In the genomic region with DNA sequence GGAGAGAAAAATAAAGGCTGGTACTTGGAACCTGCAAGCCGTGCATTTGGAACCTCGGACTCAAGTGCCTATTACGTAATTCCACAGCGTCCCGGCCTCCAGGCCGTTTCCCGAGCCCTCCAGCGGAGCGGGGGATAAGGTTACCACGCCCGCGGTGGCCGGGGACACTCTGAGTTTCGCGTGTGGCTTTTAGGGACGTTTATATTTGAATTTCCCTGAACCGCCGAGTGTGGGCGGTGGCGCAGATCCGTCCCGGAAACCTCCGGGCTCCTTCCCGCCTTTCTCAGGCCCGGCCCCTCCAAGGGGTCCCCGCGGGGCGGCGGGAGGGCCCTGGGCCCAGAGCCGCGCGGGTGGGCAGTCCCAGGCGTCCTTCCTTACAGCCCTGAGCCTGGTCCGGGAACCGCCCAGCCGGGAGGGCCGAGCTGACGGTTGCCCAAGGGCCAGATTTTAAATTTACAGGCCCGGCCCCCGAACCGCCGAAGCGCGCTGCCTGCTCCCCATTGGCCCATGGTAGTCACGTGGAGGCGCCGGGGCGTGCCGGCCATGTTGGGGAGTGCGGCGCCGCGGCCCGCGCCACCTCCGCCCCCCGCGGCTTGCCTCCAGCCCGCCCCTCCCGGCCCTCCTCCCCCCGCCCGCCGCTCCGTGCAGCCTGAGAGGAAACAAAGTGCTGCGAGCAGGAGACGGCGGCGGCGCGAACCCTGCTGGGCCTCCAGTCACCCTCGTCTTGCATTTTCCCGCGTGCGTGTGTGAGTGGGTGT, we compare ENCODE assay signal across 1 cellular context.
TF ChIP-seq lines count a peak whose summit lies in the region.

A gene with protein sequence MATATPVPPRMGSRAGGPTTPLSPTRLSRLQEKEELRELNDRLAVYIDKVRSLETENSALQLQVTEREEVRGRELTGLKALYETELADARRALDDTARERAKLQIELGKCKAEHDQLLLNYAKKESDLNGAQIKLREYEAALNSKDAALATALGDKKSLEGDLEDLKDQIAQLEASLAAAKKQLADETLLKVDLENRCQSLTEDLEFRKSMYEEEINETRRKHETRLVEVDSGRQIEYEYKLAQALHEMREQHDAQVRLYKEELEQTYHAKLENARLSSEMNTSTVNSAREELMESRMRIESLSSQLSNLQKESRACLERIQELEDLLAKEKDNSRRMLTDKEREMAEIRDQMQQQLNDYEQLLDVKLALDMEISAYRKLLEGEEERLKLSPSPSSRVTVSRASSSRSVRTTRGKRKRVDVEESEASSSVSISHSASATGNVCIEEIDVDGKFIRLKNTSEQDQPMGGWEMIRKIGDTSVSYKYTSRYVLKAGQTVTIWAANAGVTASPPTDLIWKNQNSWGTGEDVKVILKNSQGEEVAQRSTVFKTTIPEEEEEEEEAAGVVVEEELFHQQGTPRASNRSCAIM (plus strand): TSS at position 638 of the 758 bp plus-strand sequence. CDS start 373 bp downstream, outside the sequence.

TF ChIP-seq in HEK293, 187 proteins besides CTCF, POLR2A, EP300 and RAD21 (continued from another document and continues in another):
- TF ChIP-seq, protein P1, sequence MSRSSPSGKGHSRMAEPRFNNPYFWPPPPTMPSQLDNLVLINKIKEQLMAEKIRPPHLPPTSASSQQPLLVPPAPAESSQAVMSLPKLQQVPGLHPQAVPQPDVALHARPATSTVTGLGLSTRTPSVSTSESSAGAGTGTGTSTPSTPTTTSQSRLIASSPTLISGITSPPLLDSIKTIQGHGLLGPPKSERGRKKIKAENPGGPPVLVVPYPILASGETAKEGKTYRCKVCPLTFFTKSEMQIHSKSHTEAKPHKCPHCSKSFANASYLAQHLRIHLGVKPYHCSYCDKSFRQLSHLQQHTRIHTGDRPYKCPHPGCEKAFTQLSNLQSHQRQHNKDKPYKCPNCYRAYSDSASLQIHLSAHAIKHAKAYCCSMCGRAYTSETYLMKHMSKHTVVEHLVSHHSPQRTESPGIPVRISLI (tag by site-specific recombination; IDR thresholded peaks at IDR 0.05) = no peak
- TF ChIP-seq ZXDB (tag by site-specific recombination; IDR thresholded peaks at IDR 0.05) = peak; percentile 95
- TF ChIP-seq, protein P2, sequence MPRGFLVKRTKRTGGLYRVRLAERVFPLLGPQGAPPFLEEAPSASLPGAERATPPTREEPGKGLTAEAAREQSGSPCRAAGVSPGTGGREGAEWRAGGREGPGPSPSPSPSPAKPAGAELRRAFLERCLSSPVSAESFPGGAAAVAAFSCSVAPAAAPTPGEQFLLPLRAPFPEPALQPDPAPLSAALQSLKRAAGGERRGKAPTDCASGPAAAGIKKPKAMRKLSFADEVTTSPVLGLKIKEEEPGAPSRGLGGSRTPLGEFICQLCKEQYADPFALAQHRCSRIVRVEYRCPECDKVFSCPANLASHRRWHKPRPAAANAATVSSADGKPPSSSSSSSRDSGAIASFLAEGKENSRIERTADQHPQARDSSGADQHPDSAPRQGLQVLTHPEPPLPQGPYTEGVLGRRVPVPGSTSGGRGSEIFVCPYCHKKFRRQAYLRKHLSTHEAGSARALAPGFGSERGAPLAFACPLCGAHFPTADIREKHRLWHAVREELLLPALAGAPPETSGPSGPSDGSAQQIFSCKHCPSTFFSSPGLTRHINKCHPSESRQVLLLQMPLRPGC (tag by site-specific recombination; IDR thresholded peaks at IDR 0.05) = peak; percentile 76
- TF ChIP-seq ZNF341 (tag by site-specific recombination; IDR thresholded peaks at IDR 0.05; ENCODE audit: low read depth) = peak; percentile 61
- no peak for TF ChIP-seq ZNF202 (tag by site-specific recombination; IDR thresholded peaks at IDR 0.05; ENCODE audit: borderline replicate concordance)
- TF ChIP-seq TRIM28 (IDR thresholded peaks at IDR 0.05; ENCODE audit: borderline replicate concordance, low read length) = peak; percentile 65; the same call in 1 of the 2 replicates
- TF ChIP-seq ZNF768 (tag by site-specific recombination; IDR thresholded peaks at IDR 0.05) = no peak
- peak; percentile 94 for TF ChIP-seq ZFP69B (tag by site-specific recombination; IDR thresholded peaks at IDR 0.05)
- TF ChIP-seq ZNF24 (tag by site-specific recombination; IDR thresholded peaks at IDR 0.05) = peak; percentile 94
- peak; percentile 77 for TF ChIP-seq ZIC2 (tag by site-specific recombination; IDR thresholded peaks at IDR 0.05)
- TF ChIP-seq, protein P3, sequence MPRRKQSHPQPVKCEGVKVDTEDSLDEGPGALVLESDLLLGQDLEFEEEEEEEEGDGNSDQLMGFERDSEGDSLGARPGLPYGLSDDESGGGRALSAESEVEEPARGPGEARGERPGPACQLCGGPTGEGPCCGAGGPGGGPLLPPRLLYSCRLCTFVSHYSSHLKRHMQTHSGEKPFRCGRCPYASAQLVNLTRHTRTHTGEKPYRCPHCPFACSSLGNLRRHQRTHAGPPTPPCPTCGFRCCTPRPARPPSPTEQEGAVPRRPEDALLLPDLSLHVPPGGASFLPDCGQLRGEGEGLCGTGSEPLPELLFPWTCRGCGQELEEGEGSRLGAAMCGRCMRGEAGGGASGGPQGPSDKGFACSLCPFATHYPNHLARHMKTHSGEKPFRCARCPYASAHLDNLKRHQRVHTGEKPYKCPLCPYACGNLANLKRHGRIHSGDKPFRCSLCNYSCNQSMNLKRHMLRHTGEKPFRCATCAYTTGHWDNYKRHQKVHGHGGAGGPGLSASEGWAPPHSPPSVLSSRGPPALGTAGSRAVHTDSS (tag by site-specific recombination; IDR thresholded peaks at IDR 0.05) = 0 out of 2 replicates have a peak, but pooled peaks have one; percentile 20
- TF ChIP-seq, protein P4, sequence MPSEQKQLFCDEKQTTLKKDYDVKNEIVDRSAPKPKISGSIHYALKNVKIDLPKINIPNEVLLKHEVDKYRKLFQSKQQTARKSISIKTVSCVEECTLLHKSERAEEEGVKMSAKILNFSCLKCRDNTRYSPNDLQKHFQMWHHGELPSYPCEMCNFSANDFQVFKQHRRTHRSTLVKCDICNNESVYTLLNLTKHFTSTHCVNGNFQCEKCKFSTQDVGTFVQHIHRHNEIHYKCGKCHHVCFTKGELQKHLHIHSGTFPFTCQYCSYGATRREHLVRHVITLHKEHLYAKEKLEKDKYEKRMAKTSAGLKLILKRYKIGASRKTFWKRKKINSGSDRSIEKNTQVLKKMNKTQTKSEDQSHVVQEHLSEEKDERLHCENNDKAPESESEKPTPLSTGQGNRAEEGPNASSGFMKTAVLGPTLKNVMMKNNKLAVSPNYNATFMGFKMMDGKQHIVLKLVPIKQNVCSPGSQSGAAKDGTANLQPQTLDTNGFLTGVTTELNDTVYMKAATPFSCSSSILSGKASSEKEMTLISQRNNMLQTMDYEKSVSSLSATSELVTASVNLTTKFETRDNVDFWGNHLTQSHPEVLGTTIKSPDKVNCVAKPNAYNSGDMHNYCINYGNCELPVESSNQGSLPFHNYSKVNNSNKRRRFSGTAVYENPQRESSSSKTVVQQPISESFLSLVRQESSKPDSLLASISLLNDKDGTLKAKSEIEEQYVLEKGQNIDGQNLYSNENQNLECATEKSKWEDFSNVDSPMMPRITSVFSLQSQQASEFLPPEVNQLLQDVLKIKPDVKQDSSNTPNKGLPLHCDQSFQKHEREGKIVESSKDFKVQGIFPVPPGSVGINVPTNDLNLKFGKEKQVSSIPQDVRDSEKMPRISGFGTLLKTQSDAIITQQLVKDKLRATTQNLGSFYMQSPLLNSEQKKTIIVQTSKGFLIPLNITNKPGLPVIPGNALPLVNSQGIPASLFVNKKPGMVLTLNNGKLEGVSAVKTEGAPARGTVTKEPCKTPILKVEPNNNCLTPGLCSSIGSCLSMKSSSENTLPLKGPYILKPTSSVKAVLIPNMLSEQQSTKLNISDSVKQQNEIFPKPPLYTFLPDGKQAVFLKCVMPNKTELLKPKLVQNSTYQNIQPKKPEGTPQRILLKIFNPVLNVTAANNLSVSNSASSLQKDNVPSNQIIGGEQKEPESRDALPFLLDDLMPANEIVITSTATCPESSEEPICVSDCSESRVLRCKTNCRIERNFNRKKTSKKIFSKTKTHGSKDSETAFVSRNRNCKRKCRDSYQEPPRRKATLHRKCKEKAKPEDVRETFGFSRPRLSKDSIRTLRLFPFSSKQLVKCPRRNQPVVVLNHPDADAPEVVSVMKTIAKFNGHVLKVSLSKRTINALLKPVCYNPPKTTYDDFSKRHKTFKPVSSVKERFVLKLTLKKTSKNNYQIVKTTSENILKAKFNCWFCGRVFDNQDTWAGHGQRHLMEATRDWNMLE (tag by site-specific recombination; conservative IDR thresholded peaks at IDR 0.05; ENCODE audit: low read depth) = peak; percentile 33; the same call in 1 of the 2 replicates
- peak; percentile 97 for TF ChIP-seq ZEB2 (tag by site-specific recombination; IDR thresholded peaks at IDR 0.05)
- TF ChIP-seq HOXD13 (CRISPR knock-in tag; IDR thresholded peaks at IDR 0.05; ENCODE audit: borderline replicate concordance) = no peak
- TF ChIP-seq ZNF132 (tag by site-specific recombination; IDR thresholded peaks at IDR 0.05; ENCODE audit: borderline replicate concordance) = no peak
- TF ChIP-seq, protein P5, sequence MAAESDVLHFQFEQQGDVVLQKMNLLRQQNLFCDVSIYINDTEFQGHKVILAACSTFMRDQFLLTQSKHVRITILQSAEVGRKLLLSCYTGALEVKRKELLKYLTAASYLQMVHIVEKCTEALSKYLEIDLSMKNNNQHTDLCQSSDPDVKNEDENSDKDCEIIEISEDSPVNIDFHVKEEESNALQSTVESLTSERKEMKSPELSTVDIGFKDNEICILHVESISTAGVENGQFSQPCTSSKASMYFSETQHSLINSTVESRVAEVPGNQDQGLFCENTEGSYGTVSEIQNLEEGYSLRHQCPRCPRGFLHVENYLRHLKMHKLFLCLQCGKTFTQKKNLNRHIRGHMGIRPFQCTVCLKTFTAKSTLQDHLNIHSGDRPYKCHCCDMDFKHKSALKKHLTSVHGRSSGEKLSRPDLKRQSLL (tag by site-specific recombination; IDR thresholded peaks at IDR 0.05) = peak; percentile 48; the same call in 1 of the 2 replicates
- TF ChIP-seq, protein P6, sequence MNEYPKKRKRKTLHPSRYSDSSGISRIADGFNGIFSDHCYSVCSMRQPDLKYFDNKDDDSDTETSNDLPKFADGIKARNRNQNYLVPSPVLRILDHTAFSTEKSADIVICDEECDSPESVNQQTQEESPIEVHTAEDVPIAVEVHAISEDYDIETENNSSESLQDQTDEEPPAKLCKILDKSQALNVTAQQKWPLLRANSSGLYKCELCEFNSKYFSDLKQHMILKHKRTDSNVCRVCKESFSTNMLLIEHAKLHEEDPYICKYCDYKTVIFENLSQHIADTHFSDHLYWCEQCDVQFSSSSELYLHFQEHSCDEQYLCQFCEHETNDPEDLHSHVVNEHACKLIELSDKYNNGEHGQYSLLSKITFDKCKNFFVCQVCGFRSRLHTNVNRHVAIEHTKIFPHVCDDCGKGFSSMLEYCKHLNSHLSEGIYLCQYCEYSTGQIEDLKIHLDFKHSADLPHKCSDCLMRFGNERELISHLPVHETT (tag by site-specific recombination; IDR thresholded peaks at IDR 0.05) = peak; percentile 67; the same call in 1 of the 2 replicates
- no peak for TF ChIP-seq ZNF707 (tag by site-specific recombination; IDR thresholded peaks at IDR 0.05)
- 0 out of 2 replicates have a peak, but pooled peaks have one; percentile 24 for TF ChIP-seq ZNF239 (tag by site-specific recombination; IDR thresholded peaks at IDR 0.05)
- peak; percentile 99 for TF ChIP-seq GLIS2 (tag by site-specific recombination; IDR thresholded peaks at IDR 0.05)
- TF ChIP-seq, protein P7, sequence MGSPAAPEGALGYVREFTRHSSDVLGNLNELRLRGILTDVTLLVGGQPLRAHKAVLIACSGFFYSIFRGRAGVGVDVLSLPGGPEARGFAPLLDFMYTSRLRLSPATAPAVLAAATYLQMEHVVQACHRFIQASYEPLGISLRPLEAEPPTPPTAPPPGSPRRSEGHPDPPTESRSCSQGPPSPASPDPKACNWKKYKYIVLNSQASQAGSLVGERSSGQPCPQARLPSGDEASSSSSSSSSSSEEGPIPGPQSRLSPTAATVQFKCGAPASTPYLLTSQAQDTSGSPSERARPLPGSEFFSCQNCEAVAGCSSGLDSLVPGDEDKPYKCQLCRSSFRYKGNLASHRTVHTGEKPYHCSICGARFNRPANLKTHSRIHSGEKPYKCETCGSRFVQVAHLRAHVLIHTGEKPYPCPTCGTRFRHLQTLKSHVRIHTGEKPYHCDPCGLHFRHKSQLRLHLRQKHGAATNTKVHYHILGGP (tag by site-specific recombination; IDR thresholded peaks at IDR 0.05) = no peak
- TF ChIP-seq, protein P8, sequence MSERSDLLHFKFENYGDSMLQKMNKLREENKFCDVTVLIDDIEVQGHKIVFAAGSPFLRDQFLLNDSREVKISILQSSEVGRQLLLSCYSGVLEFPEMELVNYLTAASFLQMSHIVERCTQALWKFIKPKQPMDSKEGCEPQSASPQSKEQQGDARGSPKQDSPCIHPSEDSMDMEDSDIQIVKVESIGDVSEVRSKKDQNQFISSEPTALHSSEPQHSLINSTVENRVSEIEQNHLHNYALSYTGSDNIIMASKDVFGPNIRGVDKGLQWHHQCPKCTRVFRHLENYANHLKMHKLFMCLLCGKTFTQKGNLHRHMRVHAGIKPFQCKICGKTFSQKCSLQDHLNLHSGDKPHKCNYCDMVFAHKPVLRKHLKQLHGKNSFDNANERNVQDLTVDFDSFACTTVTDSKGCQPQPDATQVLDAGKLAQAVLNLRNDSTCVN (tag by site-specific recombination; optimal IDR thresholded peaks at IDR 0.05) = peak; percentile 71
- TF ChIP-seq, protein P9, sequence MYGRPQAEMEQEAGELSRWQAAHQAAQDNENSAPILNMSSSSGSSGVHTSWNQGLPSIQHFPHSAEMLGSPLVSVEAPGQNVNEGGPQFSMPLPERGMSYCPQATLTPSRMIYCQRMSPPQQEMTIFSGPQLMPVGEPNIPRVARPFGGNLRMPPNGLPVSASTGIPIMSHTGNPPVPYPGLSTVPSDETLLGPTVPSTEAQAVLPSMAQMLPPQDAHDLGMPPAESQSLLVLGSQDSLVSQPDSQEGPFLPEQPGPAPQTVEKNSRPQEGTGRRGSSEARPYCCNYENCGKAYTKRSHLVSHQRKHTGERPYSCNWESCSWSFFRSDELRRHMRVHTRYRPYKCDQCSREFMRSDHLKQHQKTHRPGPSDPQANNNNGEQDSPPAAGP (tag by site-specific recombination; IDR thresholded peaks at IDR 0.05) = peak; percentile 80
- TF ChIP-seq, protein P10, sequence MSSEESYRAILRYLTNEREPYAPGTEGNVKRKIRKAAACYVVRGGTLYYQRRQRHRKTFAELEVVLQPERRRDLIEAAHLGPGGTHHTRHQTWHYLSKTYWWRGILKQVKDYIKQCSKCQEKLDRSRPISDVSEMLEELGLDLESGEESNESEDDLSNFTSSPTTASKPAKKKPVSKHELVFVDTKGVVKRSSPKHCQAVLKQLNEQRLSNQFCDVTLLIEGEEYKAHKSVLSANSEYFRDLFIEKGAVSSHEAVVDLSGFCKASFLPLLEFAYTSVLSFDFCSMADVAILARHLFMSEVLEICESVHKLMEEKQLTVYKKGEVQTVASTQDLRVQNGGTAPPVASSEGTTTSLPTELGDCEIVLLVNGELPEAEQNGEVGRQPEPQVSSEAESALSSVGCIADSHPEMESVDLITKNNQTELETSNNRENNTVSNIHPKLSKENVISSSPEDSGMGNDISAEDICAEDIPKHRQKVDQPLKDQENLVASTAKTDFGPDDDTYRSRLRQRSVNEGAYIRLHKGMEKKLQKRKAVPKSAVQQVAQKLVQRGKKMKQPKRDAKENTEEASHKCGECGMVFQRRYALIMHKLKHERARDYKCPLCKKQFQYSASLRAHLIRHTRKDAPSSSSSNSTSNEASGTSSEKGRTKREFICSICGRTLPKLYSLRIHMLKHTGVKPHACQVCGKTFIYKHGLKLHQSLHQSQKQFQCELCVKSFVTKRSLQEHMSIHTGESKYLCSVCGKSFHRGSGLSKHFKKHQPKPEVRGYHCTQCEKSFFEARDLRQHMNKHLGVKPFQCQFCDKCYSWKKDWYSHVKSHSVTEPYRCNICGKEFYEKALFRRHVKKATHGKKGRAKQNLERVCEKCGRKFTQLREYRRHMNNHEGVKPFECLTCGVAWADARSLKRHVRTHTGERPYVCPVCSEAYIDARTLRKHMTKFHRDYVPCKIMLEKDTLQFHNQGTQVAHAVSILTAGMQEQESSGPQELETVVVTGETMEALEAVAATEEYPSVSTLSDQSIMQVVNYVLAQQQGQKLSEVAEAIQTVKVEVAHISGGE (tag by site-specific recombination; conservative IDR thresholded peaks at IDR 0.05; ENCODE audit: low read depth) = peak; percentile 78
- TF ChIP-seq ZSCAN30 (tag by site-specific recombination; IDR thresholded peaks at IDR 0.05) = peak; percentile 82
- no peak for TF ChIP-seq ZNF664 (tag by site-specific recombination; IDR thresholded peaks at IDR 0.05)
- TF ChIP-seq ZNF169 (tag by site-specific recombination; IDR thresholded peaks at IDR 0.05) = no peak
